In genomic region chr3:42535981-42536784, GRCh38 we compare ENCODE assay signal across 9 cellular contexts. TPM values are rescaled to one million over a fixed set of nuclear protein-coding genes. Genes with fewer than 3 reads are reported as not detected.
DNase-seq lines count a peak whose midpoint lies in the region; ATAC-seq and TF ChIP-seq lines count a peak whose summit lies in the region.
"Had no signal": no experiment of that assay in that cellular context is flagged by ENCODE, and none has a peak within 500 bp of the region (broad histone marks: within the 10 kb centered on the region; RNA-seq: fewer than 3 reads in every experiment).

No MANE protein-coding gene starts in this region.

- H3K27me3 Mint-ChIP-seq in activated CD4-positive, alpha-beta memory T cell treated with anti-CD3 and anti-CD28 coated beads for 36 hours, result no peaks in the 10 kb centered on the region

- POLR2A ChIA-PET in activated CD4-positive, alpha-beta memory T cell treated with anti-CD3 and anti-CD28 coated beads for 36 hours (lab: Charles Lee), result interaction anchor here (1.1 to 1.7 kb wide), 2 partner anchors 17 to 34 kb away, joined by 3 to 5 read pairs; partner anchors contain the start of gene VIPR1

- H3K9ac ChIP-seq in KMS-11, result no peak overlapping the region

- no peaks in the 10 kb centered on the region for H3K27me3 ChIP-seq in KMS-11 (ENCODE audit: insufficient read depth, low read depth)
- H3K27me3 ChIP-seq in gastrocnemius medialis, result no peaks in the 10 kb centered on the region
- H3K27me3 ChIP-seq: neutrophil had no signal

- CTCF ChIA-PET in activated CD4-positive, alpha-beta memory T cell treated with anti-CD3 and anti-CD28 coated beads for 36 hours (lab: Charles Lee), result interaction anchor here (0.6 to 6.6 kb wide), 14 partner anchors 9 to 289 kb away, joined by 3 to 76 read pairs (median 6); partner anchors contain the start of gene VIPR1

- no peak overlapping the region for H3K27ac ChIP-seq in KMS-11
- H3K27ac ChIP-seq in gastrocnemius medialis, result no peak overlapping the region
- H3K27ac ChIP-seq: neutrophil had no signal

- no peak overlapping the region for H3K27ac Mint-ChIP-seq in activated CD4-positive, alpha-beta memory T cell treated with anti-CD3 and anti-CD28 coated beads for 36 hours

- no peaks in the 10 kb centered on the region for H3K36me3 Mint-ChIP-seq in activated CD4-positive, alpha-beta memory T cell treated with anti-CD3 and anti-CD28 coated beads for 36 hours

- H3K36me3 ChIP-seq in KMS-11 (ENCODE audit: insufficient read depth) (no peaks in the 10 kb centered on the region), gastrocnemius medialis (no peaks in the 10 kb centered on the region)
- H3K36me3 ChIP-seq: neutrophil had no signal

- H3K9me3 Mint-ChIP-seq in activated CD4-positive, alpha-beta memory T cell treated with anti-CD3 and anti-CD28 coated beads for 36 hours, result no peaks in the 10 kb centered on the region

- ATAC-seq in gastrocnemius medialis, result no peak

- TF ChIP-seq CTCF in KMS-11 (conservative IDR thresholded peaks at IDR 0.05; ENCODE audit: low read depth, low read length) (peak; percentile 47), gastrocnemius medialis (IDR thresholded peaks at IDR 0.05 in 4 of 5, conservative IDR thresholded peaks at IDR 0.05 in 1 of 5) (no peak)

- peak; percentile 90 for DNase-seq in ELF-1 (ENCODE audit: low read depth, low spot score)
- DNase-seq in activated CD4-positive, alpha-beta memory T cell treated with anti-CD3 and anti-CD28 coated beads for 36 hours, result peak; percentile 65
- DNase-seq in head of caudate nucleus, result peak in 39 of 42 donors; percentile 16 to 80 (median 49)
- peak; percentile 46 to 50 for DNase-seq in stimulated activated CD4-positive, alpha-beta T cell treated with anti-CD3 and anti-CD28 coated beads, Interleukin-2, amount 100 ng/mL, for 24 hours
- no peak for DNase-seq in NCI-H2029 treated with DMSO at 0.1 percent for 48 hours (lab: John Stamatoyannopoulos, UW)
- DNase-seq in LoVo (ENCODE audit: low spot score), result no peak
- no peak for DNase-seq in gastrocnemius medialis

- intact Hi-C loops in activated CD4-positive, alpha-beta memory T cell treated with anti-CD3 and anti-CD28 coated beads for 36 hours (cut with micrococcal nuclease), result loop anchor here (1.0 to 5.0 kb wide), 3 partner anchors 17 to 289 kb away; partner anchors contain the start of gene VIPR1
- intact Hi-C loops in head of caudate nucleus (cut with DNase I), result loop anchor here (5.0 to 10.0 kb wide), 2 partner anchors 34 to 301 kb away; partner anchors contain the start of gene VIPR1
- intact Hi-C loops in gastrocnemius medialis (cut with DNase I; ENCODE audit: low total_unique reads), result no loop called here

- no peaks in the 10 kb centered on the region for H3K4me1 ChIP-seq in KMS-11 (ENCODE audit: low read depth, poor library complexity, severe bottlenecking)
- no peaks in the 10 kb centered on the region for H3K4me1 ChIP-seq in gastrocnemius medialis

- TF ChIP-seq POLR2A in gastrocnemius medialis (IDR thresholded peaks at IDR 0.05), result no peak

- H3K4me1 Mint-ChIP-seq in activated CD4-positive, alpha-beta memory T cell treated with anti-CD3 and anti-CD28 coated beads for 36 hours (ENCODE audit: low read depth), result peaks cover 36% of the 10 kb centered on the region

- H3K9me3 ChIP-seq in gastrocnemius medialis, result no peaks in the 10 kb centered on the region
- H3K9me3 ChIP-seq: neutrophil had no signal

- H3K4me3 ChIP-seq in KMS-11 (IDR thresholded peaks at IDR 0.05; ENCODE audit: insufficient read depth, low read depth, low read length), result no peak overlapping the region
- H3K4me3 ChIP-seq in gastrocnemius medialis, result no peak overlapping the region

- H4K20me1 ChIP-seq in KMS-11 (ENCODE audit: insufficient read depth), result no peaks in the 10 kb centered on the region

- no peak overlapping the region for H2AFZ ChIP-seq in KMS-11 (ENCODE audit: low read depth)

- no peak overlapping the region for H3K4me2 ChIP-seq in KMS-11

- H3K79me2 ChIP-seq in KMS-11 (ENCODE audit: insufficient read depth, low read depth), result no peaks in the 10 kb centered on the region

- H3K4me3 Mint-ChIP-seq in activated CD4-positive, alpha-beta memory T cell treated with anti-CD3 and anti-CD28 coated beads for 36 hours, result no peak overlapping the region

- in situ Hi-C loops in gastrocnemius medialis (cut with MboI; ENCODE audit: low sequenced_read_pairs in 4 of 4), result loop anchor here in 1 of 4 donors (25.0 kb wide), 1 partner anchor 299 kb away; no protein-coding TSS in a partner anchor

RNA-seq across cellular contexts. Expression of gene VIPR1, which starts 33.7 kb away (rescaled TPM):
- 1 to 10 TPM; 5.9 to 6.5 TPM for total RNA-seq in activated CD4-positive, alpha-beta memory T cell treated with anti-CD3 and anti-CD28 coated beads for 36 hours
- 1 to 10 TPM; 1.7 to 8.7 (median 3.2) TPM for total RNA-seq in gastrocnemius medialis

RNA-seq across cellular contexts. Expression of gene SEC22C, which starts 45.6 kb away (rescaled TPM):
- 10 to 100 TPM; 47.0 to 49.2 TPM for total RNA-seq in activated CD4-positive, alpha-beta memory T cell treated with anti-CD3 and anti-CD28 coated beads for 36 hours
- total RNA-seq in gastrocnemius medialis, result 10 to 100 TPM; 35.5 to 54.6 (median 40.6) TPM

RNA-seq across cellular contexts. Expression of gene SS18L2, which starts 54.5 kb away (rescaled TPM):
- total RNA-seq in activated CD4-positive, alpha-beta memory T cell treated with anti-CD3 and anti-CD28 coated beads for 36 hours, result 10 to 100 TPM; 58.0 to 59.3 TPM
- total RNA-seq in gastrocnemius medialis, result 10 to 100 TPM; 12.0 to 30.0 (median 15.5) TPM

Comparison
In these comparisons a context has a peak if more than half of its experiments do, and no peak if none do; other contexts are left out.
1. DNase-seq: peak in ELF-1 (single experiment), activated CD4-positive, alpha-beta memory T cell treated with anti-CD3 and anti-CD28 coated beads for 36 hours (single experiment), head of caudate nucleus (39 of 42) and stimulated activated CD4-positive, alpha-beta T cell treated with anti-CD3 and anti-CD28 coated beads, Interleukin-2, amount 100 ng/mL, for 24 hours (2 of 2); none in NCI-H2029 treated with DMSO at 0.1 percent for 48 hours (single experiment), LoVo (single experiment) and gastrocnemius medialis (0 of 2).